In genomic region chr2:112683550-112684414, GRCh38 we compare ENCODE assay signal across 1 cellular context.
TF ChIP-seq lines count a peak whose summit lies in the region.

No MANE protein-coding gene starts in this region.

TF ChIP-seq in K562, 482 proteins besides CTCF, POLR2A, EP300 and RAD21 (continued from another document and continues in another):
- TF ChIP-seq, protein P1, sequence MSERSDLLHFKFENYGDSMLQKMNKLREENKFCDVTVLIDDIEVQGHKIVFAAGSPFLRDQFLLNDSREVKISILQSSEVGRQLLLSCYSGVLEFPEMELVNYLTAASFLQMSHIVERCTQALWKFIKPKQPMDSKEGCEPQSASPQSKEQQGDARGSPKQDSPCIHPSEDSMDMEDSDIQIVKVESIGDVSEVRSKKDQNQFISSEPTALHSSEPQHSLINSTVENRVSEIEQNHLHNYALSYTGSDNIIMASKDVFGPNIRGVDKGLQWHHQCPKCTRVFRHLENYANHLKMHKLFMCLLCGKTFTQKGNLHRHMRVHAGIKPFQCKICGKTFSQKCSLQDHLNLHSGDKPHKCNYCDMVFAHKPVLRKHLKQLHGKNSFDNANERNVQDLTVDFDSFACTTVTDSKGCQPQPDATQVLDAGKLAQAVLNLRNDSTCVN (CRISPR knock-in tag; IDR thresholded peaks at IDR 0.05): no peak
- TF ChIP-seq MCM7 (IDR thresholded peaks at IDR 0.05) (no peak), NCOA6 (IDR thresholded peaks at IDR 0.05) (0 out of 2 replicates have a peak, but pooled peaks have one; percentile 13), ARID2 (IDR thresholded peaks at IDR 0.05) (no peak), E2F1 (CRISPR knock-in tag; IDR thresholded peaks at IDR 0.05) (peak; percentile 95), ZFPM2 (CRISPR knock-in tag; IDR thresholded peaks at IDR 0.05) (no peak), HDGF (IDR thresholded peaks at IDR 0.05) (no peak), SAFB (IDR thresholded peaks at IDR 0.05; ENCODE audit: borderline replicate concordance, low read depth, low read length) (no peak), ZNF175 (CRISPR knock-in tag; IDR thresholded peaks at IDR 0.05; ENCODE audit: low read depth) (peak; percentile 58; the same call in 1 of the 2 replicates), SIRT6 (IDR thresholded peaks at IDR 0.05; ENCODE audit: low read depth, low read length) (no peak), PHF8 (IDR thresholded peaks at IDR 0.05; ENCODE audit: borderline replicate concordance, low read length) (no peak; the same call in 1 of the 2 replicates), ZNF512 (tag; IDR thresholded peaks at IDR 0.05) (no peak), BDP1 (IDR thresholded peaks at IDR 0.05; ENCODE audit: insufficient read depth, insufficient read length) (no peak), CHD2 (IDR thresholded peaks at IDR 0.05; ENCODE audit: low read depth, low read length) (no peak), RBM17 (IDR thresholded peaks at IDR 0.05; ENCODE audit: borderline replicate concordance, low read depth, low read length) (no peak), FOXK1 (CRISPR knock-in tag; IDR thresholded peaks at IDR 0.05; ENCODE audit: borderline replicate concordance) (no peak), NR1H2 (CRISPR knock-in tag; IDR thresholded peaks at IDR 0.05) (no peak), GATAD2B (IDR thresholded peaks at IDR 0.05; ENCODE audit: borderline replicate concordance) (peak; percentile 99), SIN3A (IDR thresholded peaks at IDR 0.05; ENCODE audit: borderline replicate concordance in 2 of 2, control insufficient read depth in 1 of 2, low read depth in 2 of 2, low read length in 2 of 2) (no peak), ZC3H11A (IDR thresholded peaks at IDR 0.05; ENCODE audit: low read depth, low read length) (no peak), THAP7 (CRISPR knock-in tag; IDR thresholded peaks at IDR 0.05) (no peak), ZNF274 (IDR thresholded peaks at IDR 0.05; ENCODE audit: borderline replicate concordance, low read depth, low read length) (no peak), ARID4B (CRISPR knock-in tag; IDR thresholded peaks at IDR 0.05) (no peak), MEF2A (IDR thresholded peaks at IDR 0.05; ENCODE audit: control insufficient read depth, low read depth, low read length) (no peak), RBM14 (IDR thresholded peaks at IDR 0.05; ENCODE audit: borderline replicate concordance, insufficient read depth, low read depth, low read length) (no peak), CBX1 (IDR thresholded peaks at IDR 0.05; ENCODE audit: low read depth) (no peak), ZNF436 (CRISPR knock-in tag; IDR thresholded peaks at IDR 0.05) (no peak), DNMT1 (IDR thresholded peaks at IDR 0.05) (no peak), SRSF3 (IDR thresholded peaks at IDR 0.05; ENCODE audit: insufficient read depth, low read length) (no peak), IRF2 (CRISPR knock-in tag; IDR thresholded peaks at IDR 0.05) (no peak), RBM25 (IDR thresholded peaks at IDR 0.05; ENCODE audit: low read depth, low read length, severe bottlenecking) (no peak), PHB (CRISPR knock-in tag; IDR thresholded peaks at IDR 0.05) (no peak), ZNF212 (CRISPR knock-in tag; IDR thresholded peaks at IDR 0.05) (no peak), MAZ (CRISPR knock-in tag; conservative IDR thresholded peaks at IDR 0.05 in 1 of 2, IDR thresholded peaks at IDR 0.05 in 1 of 2) (peak in 1 of 2 experiments; percentile 71; a peak in 3 of 4 replicates), ELK1 (CRISPR knock-in tag; IDR thresholded peaks at IDR 0.05) (no peak), ZNF431 (CRISPR knock-in tag; IDR thresholded peaks at IDR 0.05) (0 out of 2 replicates have a peak, but pooled peaks have one; percentile 28), HCFC1 (IDR thresholded peaks at IDR 0.05; ENCODE audit: low read depth, low read length) (0 out of 2 replicates have a peak, but pooled peaks have one; percentile 32), ZNF398 (CRISPR knock-in tag; IDR thresholded peaks at IDR 0.05) (no peak), LARP7 (IDR thresholded peaks at IDR 0.05) (no peak), ZNF830 (CRISPR knock-in tag; IDR thresholded peaks at IDR 0.05) (no peak), ZC3H8 (IDR thresholded peaks at IDR 0.05) (no peak), ZFP1 (CRISPR knock-in tag; IDR thresholded peaks at IDR 0.05) (no peak), GABPA (tag; conservative IDR thresholded peaks at IDR 0.05; ENCODE audit: low read depth) (peak; percentile 67), BRD9 (IDR thresholded peaks at IDR 0.05; ENCODE audit: low read depth, partially characterized antibody) (peak; percentile 21), NELFE (IDR thresholded peaks at IDR 0.05; ENCODE audit: insufficient read depth, insufficient read length) (no peak), MTA3 (IDR thresholded peaks at IDR 0.05; ENCODE audit: borderline replicate concordance) (peak; percentile 70)
- TF ChIP-seq, protein P2, sequence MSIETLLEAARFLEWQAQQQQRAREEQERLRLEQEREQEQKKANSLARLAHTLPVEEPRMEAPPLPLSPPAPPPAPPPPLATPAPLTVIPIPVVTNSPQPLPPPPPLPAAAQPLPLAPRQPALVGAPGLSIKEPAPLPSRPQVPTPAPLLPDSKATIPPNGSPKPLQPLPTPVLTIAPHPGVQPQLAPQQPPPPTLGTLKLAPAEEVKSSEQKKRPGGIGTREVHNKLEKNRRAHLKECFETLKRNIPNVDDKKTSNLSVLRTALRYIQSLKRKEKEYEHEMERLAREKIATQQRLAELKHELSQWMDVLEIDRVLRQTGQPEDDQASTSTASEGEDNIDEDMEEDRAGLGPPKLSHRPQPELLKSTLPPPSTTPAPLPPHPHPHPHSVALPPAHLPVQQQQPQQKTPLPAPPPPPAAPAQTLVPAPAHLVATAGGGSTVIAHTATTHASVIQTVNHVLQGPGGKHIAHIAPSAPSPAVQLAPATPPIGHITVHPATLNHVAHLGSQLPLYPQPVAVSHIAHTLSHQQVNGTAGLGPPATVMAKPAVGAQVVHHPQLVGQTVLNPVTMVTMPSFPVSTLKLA (conservative IDR thresholded peaks at IDR 0.05): peak in 1 of 2 experiments; percentile 42; a peak in 1 of 4 replicates
- TF ChIP-seq, protein P3, sequence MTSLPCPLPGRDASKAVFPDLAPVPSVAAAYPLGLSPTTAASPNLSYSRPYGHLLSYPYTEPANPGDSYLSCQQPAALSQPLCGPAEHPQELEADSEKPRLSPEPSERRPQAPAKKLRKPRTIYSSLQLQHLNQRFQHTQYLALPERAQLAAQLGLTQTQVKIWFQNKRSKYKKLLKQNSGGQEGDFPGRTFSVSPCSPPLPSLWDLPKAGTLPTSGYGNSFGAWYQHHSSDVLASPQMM (CRISPR knock-in tag; IDR thresholded peaks at IDR 0.05): no peak
- TF ChIP-seq, protein P4, sequence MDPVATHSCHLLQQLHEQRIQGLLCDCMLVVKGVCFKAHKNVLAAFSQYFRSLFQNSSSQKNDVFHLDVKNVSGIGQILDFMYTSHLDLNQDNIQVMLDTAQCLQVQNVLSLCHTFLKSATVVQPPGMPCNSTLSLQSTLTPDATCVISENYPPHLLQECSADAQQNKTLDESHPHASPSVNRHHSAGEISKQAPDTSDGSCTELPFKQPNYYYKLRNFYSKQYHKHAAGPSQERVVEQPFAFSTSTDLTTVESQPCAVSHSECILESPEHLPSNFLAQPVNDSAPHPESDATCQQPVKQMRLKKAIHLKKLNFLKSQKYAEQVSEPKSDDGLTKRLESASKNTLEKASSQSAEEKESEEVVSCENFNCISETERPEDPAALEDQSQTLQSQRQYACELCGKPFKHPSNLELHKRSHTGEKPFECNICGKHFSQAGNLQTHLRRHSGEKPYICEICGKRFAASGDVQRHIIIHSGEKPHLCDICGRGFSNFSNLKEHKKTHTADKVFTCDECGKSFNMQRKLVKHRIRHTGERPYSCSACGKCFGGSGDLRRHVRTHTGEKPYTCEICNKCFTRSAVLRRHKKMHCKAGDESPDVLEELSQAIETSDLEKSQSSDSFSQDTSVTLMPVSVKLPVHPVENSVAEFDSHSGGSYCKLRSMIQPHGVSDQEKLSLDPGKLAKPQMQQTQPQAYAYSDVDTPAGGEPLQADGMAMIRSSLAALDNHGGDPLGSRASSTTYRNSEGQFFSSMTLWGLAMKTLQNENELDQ (CRISPR knock-in tag; IDR thresholded peaks at IDR 0.05; ENCODE audit: borderline replicate concordance): no peak
- TF ChIP-seq, protein P5, sequence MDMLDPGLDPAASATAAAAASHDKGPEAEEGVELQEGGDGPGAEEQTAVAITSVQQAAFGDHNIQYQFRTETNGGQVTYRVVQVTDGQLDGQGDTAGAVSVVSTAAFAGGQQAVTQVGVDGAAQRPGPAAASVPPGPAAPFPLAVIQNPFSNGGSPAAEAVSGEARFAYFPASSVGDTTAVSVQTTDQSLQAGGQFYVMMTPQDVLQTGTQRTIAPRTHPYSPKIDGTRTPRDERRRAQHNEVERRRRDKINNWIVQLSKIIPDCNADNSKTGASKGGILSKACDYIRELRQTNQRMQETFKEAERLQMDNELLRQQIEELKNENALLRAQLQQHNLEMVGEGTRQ (CRISPR knock-in tag; IDR thresholded peaks at IDR 0.05): no peak
- TF ChIP-seq, protein P6, sequence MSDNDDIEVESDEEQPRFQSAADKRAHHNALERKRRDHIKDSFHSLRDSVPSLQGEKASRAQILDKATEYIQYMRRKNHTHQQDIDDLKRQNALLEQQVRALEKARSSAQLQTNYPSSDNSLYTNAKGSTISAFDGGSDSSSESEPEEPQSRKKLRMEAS (CRISPR knock-in tag; IDR thresholded peaks at IDR 0.05): no peak
